ENCODE assay signal across 1 cellular context in the genomic region with DNA sequence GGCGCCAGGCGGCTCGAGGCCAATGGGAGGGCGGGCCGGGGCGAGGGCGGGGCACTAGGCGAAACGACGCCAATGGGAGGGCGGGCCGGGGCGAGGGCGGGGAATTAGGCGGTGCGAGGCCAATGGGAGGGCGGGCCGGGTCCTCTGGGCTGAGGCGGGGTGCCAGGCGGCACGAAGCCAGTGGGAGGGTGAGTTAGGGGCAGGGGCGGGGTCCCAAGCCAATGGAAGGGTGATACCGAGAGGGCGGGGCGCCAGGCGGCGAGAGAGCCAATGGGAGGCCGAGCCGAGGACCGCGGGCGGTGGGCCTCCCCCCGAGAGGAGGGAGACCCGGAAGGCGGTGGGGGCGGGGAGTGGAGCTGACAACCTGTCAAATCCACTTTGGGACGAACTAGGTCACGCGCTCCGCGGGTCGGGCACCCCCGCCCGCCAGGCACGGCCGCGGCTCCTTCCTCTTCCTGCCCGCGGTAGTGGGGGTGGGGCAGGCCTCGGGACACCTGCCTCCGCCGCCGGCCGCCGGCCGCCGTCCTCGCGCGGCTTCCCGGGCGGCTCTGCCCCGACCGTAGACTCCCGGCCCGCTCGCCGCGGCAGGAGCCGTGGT.
A peak's percentile ranks its signal among the peaks of the same experiment; 100 is the strongest.
TF ChIP-seq lines count a peak whose summit lies in the region.

No MANE protein-coding gene starts in this region.

TF ChIP-seq in K562, 482 proteins besides CTCF, POLR2A, EP300 and RAD21 (continued from another document and continues in another):
- TF ChIP-seq, protein P1, sequence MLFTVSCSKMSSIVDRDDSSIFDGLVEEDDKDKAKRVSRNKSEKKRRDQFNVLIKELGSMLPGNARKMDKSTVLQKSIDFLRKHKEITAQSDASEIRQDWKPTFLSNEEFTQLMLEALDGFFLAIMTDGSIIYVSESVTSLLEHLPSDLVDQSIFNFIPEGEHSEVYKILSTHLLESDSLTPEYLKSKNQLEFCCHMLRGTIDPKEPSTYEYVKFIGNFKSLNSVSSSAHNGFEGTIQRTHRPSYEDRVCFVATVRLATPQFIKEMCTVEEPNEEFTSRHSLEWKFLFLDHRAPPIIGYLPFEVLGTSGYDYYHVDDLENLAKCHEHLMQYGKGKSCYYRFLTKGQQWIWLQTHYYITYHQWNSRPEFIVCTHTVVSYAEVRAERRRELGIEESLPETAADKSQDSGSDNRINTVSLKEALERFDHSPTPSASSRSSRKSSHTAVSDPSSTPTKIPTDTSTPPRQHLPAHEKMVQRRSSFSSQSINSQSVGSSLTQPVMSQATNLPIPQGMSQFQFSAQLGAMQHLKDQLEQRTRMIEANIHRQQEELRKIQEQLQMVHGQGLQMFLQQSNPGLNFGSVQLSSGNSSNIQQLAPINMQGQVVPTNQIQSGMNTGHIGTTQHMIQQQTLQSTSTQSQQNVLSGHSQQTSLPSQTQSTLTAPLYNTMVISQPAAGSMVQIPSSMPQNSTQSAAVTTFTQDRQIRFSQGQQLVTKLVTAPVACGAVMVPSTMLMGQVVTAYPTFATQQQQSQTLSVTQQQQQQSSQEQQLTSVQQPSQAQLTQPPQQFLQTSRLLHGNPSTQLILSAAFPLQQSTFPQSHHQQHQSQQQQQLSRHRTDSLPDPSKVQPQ (CRISPR knock-in tag; IDR thresholded peaks at IDR 0.05; ENCODE audit: borderline replicate concordance), result 0 out of 2 replicates have a peak, but pooled peaks have one; percentile 11
- TF ChIP-seq POLR3A (IDR thresholded peaks at IDR 0.05; ENCODE audit: borderline replicate concordance, extremely low read depth, insufficient read depth, insufficient read length) (no peak), RFX1 (IDR thresholded peaks at IDR 0.05) (no peak), CTCFL (IDR thresholded peaks at IDR 0.05; ENCODE audit: borderline replicate concordance, insufficient read depth, low read depth, low read length, poor library complexity, severe bottlenecking) (no peak), ZNF699 (CRISPR knock-in tag; IDR thresholded peaks at IDR 0.05; ENCODE audit: insufficient replicate concordance) (no peak), KAT7 (CRISPR knock-in tag; IDR thresholded peaks at IDR 0.05; ENCODE audit: borderline replicate concordance) (no peak), LARP7 (IDR thresholded peaks at IDR 0.05) (no peak), MECOM (CRISPR knock-in tag; IDR thresholded peaks at IDR 0.05) (no peak), CAMTA2 (CRISPR knock-in tag; conservative IDR thresholded peaks at IDR 0.05) (no peak), ZNF121 (CRISPR knock-in tag; conservative IDR thresholded peaks at IDR 0.05) (no peak), ZNF79 (CRISPR knock-in tag; IDR thresholded peaks at IDR 0.05; ENCODE audit: low read depth) (no peak), ZNF354B (CRISPR knock-in tag; IDR thresholded peaks at IDR 0.05) (no peak), ARHGAP35 (IDR thresholded peaks at IDR 0.05; ENCODE audit: partially characterized antibody) (no peak), GABPB2 (CRISPR knock-in tag; conservative IDR thresholded peaks at IDR 0.05) (no peak), MAFF (IDR thresholded peaks at IDR 0.05; ENCODE audit: low read length) (no peak), HMG20A (CRISPR knock-in tag; conservative IDR thresholded peaks at IDR 0.05) (no peak), WHSC1 (IDR thresholded peaks at IDR 0.05; ENCODE audit: low read length) (no peak), PHTF2 (CRISPR knock-in tag; IDR thresholded peaks at IDR 0.05) (no peak), HOXB6 (CRISPR knock-in tag; IDR thresholded peaks at IDR 0.05; ENCODE audit: borderline replicate concordance) (no peak), ILK (tag; IDR thresholded peaks at IDR 0.05; ENCODE audit: borderline replicate concordance, low read depth) (no peak), DPF2 (IDR thresholded peaks at IDR 0.05) (no peak), SMAD3 (CRISPR knock-in tag; conservative IDR thresholded peaks at IDR 0.05) (no peak), HMGN3 (IDR thresholded peaks at IDR 0.05; ENCODE audit: borderline replicate concordance, extremely low read depth, insufficient read length, low read depth, low read length) (peak; percentile 99), ZNF212 (CRISPR knock-in tag; IDR thresholded peaks at IDR 0.05) (peak; percentile 89; the same call in 1 of the 2 replicates), HMG20B (CRISPR knock-in tag; IDR thresholded peaks at IDR 0.05) (no peak), CREB1 (IDR thresholded peaks at IDR 0.05) (0 out of 2 replicates have a peak, but pooled peaks have one; percentile 47), CREB1 (CRISPR knock-in tag; IDR thresholded peaks at IDR 0.05) (peak; percentile 25; the same call in 1 of the 2 replicates), HIVEP1 (CRISPR knock-in tag; IDR thresholded peaks at IDR 0.05) (peak; percentile 79; the same call in 1 of the 2 replicates), ETV1 (tag; conservative IDR thresholded peaks at IDR 0.05; ENCODE audit: low read depth) (peak; percentile 89), COPS2 (conservative IDR thresholded peaks at IDR 0.05) (no peak), PRMT5 (CRISPR knock-in tag; IDR thresholded peaks at IDR 0.05) (no peak), KDM4B (IDR thresholded peaks at IDR 0.05; ENCODE audit: borderline replicate concordance in 2 of 2, low read depth in 1 of 2) (peak in 1 of 2 experiments; percentile 99; a peak in 2 of 4 replicates), FOXJ3 (CRISPR knock-in tag; IDR thresholded peaks at IDR 0.05) (no peak), DNMT1 (IDR thresholded peaks at IDR 0.05) (no peak), ZNF224 (CRISPR knock-in tag; IDR thresholded peaks at IDR 0.05) (no peak), ZC3H8 (IDR thresholded peaks at IDR 0.05) (no peak), ZNF76 (CRISPR knock-in tag; IDR thresholded peaks at IDR 0.05; ENCODE audit: borderline replicate concordance) (peak; percentile 90; the same call in 1 of the 2 replicates), MXI1 (IDR thresholded peaks at IDR 0.05; ENCODE audit: low read depth, low read length) (peak; percentile 71; the same call in 1 of the 2 replicates), ZNF764 (CRISPR knock-in tag; IDR thresholded peaks at IDR 0.05; ENCODE audit: low read depth) (no peak), ZNF717 (CRISPR knock-in tag; IDR thresholded peaks at IDR 0.05) (no peak), ZNF165 (CRISPR knock-in tag; IDR thresholded peaks at IDR 0.05; ENCODE audit: borderline replicate concordance) (no peak), E2F8 (IDR thresholded peaks at IDR 0.05; ENCODE audit: low read depth, partially characterized antibody) (peak; percentile 24), TBL1XR1 (IDR thresholded peaks at IDR 0.05; ENCODE audit: low read length in 2 of 2) (peak in 1 of 2 experiments; percentile 86; a peak in 3 of 4 replicates), CHD2 (IDR thresholded peaks at IDR 0.05; ENCODE audit: low read depth, low read length) (peak; percentile 63), THRA (IDR thresholded peaks at IDR 0.05) (no peak), ELK1 (CRISPR knock-in tag; IDR thresholded peaks at IDR 0.05) (no peak), FIP1L1 (IDR thresholded peaks at IDR 0.05; ENCODE audit: low read depth, low read length, poor library complexity, severe bottlenecking) (no peak), HNRNPL (IDR thresholded peaks at IDR 0.05; ENCODE audit: low read depth, low read length) (no peak; the same call in none of the 2 replicates), DIDO1 (tag; IDR thresholded peaks at IDR 0.05; ENCODE audit: low read depth) (no peak)
- TF ChIP-seq, protein P2, sequence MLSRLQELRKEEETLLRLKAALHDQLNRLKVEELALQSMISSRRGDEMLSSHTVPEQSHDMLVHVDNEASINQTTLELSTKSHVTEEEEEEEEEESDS (CRISPR knock-in tag; IDR thresholded peaks at IDR 0.05), result no peak
- TF ChIP-seq, protein P3, sequence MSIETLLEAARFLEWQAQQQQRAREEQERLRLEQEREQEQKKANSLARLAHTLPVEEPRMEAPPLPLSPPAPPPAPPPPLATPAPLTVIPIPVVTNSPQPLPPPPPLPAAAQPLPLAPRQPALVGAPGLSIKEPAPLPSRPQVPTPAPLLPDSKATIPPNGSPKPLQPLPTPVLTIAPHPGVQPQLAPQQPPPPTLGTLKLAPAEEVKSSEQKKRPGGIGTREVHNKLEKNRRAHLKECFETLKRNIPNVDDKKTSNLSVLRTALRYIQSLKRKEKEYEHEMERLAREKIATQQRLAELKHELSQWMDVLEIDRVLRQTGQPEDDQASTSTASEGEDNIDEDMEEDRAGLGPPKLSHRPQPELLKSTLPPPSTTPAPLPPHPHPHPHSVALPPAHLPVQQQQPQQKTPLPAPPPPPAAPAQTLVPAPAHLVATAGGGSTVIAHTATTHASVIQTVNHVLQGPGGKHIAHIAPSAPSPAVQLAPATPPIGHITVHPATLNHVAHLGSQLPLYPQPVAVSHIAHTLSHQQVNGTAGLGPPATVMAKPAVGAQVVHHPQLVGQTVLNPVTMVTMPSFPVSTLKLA (conservative IDR thresholded peaks at IDR 0.05), result peak; percentile 74 to 91
- TF ChIP-seq, protein P4, sequence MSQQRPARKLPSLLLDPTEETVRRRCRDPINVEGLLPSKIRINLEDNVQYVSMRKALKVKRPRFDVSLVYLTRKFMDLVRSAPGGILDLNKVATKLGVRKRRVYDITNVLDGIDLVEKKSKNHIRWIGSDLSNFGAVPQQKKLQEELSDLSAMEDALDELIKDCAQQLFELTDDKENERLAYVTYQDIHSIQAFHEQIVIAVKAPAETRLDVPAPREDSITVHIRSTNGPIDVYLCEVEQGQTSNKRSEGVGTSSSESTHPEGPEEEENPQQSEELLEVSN (IDR thresholded peaks at IDR 0.05; ENCODE audit: borderline replicate concordance in 1 of 2, extremely low read depth in 1 of 2, insufficient read depth in 1 of 2, insufficient read length in 1 of 2, low read depth in 1 of 2, low read length in 1 of 2, poor library complexity in 1 of 2, severe bottlenecking in 1 of 2), result peak; percentile 54 to 56
- TF ChIP-seq, protein P5, sequence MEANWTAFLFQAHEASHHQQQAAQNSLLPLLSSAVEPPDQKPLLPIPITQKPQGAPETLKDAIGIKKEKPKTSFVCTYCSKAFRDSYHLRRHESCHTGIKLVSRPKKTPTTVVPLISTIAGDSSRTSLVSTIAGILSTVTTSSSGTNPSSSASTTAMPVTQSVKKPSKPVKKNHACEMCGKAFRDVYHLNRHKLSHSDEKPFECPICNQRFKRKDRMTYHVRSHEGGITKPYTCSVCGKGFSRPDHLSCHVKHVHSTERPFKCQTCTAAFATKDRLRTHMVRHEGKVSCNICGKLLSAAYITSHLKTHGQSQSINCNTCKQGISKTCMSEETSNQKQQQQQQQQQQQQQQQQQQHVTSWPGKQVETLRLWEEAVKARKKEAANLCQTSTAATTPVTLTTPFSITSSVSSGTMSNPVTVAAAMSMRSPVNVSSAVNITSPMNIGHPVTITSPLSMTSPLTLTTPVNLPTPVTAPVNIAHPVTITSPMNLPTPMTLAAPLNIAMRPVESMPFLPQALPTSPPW (CRISPR knock-in tag; IDR thresholded peaks at IDR 0.05), result peak; percentile 99
